In the genomic region with DNA sequence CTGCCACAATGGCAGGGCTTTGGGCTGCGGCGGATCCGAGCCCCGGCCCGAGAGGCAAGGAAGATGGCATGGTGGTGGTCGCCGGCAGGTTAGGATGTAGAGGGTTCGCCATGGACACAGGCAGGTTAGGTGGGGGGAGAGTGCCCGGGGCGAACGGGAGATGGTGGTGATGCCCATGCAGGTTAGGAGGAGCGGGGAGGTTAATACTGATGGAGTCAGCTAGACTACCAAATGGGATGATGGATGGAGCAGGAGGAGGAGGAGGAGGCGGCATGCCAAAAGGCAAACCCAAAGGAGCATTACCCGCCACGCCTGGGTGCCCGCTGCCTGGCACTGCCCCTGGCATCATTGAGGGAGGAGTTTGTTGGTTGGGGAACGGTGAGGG, we compare ENCODE assay signal across 1 cellular context.
TF ChIP-seq lines count a peak whose summit lies in the region.

No MANE protein-coding gene starts in this region.

TF ChIP-seq in WTC11, 78 proteins besides CTCF, POLR2A, EP300 and RAD21:
- TF ChIP-seq, protein P1, sequence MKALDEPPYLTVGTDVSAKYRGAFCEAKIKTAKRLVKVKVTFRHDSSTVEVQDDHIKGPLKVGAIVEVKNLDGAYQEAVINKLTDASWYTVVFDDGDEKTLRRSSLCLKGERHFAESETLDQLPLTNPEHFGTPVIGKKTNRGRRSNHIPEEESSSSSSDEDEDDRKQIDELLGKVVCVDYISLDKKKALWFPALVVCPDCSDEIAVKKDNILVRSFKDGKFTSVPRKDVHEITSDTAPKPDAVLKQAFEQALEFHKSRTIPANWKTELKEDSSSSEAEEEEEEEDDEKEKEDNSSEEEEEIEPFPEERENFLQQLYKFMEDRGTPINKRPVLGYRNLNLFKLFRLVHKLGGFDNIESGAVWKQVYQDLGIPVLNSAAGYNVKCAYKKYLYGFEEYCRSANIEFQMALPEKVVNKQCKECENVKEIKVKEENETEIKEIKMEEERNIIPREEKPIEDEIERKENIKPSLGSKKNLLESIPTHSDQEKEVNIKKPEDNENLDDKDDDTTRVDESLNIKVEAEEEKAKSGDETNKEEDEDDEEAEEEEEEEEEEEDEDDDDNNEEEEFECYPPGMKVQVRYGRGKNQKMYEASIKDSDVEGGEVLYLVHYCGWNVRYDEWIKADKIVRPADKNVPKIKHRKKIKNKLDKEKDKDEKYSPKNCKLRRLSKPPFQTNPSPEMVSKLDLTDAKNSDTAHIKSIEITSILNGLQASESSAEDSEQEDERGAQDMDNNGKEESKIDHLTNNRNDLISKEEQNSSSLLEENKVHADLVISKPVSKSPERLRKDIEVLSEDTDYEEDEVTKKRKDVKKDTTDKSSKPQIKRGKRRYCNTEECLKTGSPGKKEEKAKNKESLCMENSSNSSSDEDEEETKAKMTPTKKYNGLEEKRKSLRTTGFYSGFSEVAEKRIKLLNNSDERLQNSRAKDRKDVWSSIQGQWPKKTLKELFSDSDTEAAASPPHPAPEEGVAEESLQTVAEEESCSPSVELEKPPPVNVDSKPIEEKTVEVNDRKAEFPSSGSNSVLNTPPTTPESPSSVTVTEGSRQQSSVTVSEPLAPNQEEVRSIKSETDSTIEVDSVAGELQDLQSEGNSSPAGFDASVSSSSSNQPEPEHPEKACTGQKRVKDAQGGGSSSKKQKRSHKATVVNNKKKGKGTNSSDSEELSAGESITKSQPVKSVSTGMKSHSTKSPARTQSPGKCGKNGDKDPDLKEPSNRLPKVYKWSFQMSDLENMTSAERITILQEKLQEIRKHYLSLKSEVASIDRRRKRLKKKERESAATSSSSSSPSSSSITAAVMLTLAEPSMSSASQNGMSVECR (CRISPR knock-in tag; IDR thresholded peaks at IDR 0.05; ENCODE audit: borderline replicate concordance): no peak
- no peak for TF ChIP-seq ESRRA (CRISPR knock-in tag; IDR thresholded peaks at IDR 0.05; ENCODE audit: borderline replicate concordance)
- peak; percentile 6; the same call in 1 of the 2 replicates for TF ChIP-seq NFATC4 (CRISPR knock-in tag; IDR thresholded peaks at IDR 0.05)
- TF ChIP-seq, protein P2, sequence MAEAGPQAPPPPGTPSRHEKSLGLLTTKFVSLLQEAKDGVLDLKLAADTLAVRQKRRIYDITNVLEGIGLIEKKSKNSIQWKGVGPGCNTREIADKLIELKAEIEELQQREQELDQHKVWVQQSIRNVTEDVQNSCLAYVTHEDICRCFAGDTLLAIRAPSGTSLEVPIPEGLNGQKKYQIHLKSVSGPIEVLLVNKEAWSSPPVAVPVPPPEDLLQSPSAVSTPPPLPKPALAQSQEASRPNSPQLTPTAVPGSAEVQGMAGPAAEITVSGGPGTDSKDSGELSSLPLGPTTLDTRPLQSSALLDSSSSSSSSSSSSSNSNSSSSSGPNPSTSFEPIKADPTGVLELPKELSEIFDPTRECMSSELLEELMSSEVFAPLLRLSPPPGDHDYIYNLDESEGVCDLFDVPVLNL (CRISPR knock-in tag; IDR thresholded peaks at IDR 0.05; ENCODE audit: borderline replicate concordance, low read depth): no peak
- TF ChIP-seq ZBTB21 (CRISPR knock-in tag; IDR thresholded peaks at IDR 0.05; ENCODE audit: borderline replicate concordance): no peak
- TF ChIP-seq, protein P3, sequence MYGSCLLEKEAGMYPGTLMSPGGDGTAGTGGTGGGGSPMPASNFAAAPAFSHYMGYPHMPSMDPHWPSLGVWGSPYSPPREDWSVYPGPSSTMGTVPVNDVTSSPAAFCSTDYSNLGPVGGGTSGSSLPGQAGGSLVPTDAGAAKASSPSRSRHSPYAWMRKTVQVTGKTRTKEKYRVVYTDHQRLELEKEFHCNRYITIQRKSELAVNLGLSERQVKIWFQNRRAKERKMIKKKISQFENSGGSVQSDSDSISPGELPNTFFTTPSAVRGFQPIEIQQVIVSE (CRISPR knock-in tag; IDR thresholded peaks at IDR 0.05; ENCODE audit: borderline replicate concordance): no peak
- TF ChIP-seq CBFB (CRISPR knock-in tag; IDR thresholded peaks at IDR 0.05; ENCODE audit: low read depth): no peak
- TF ChIP-seq ZNF219 (CRISPR knock-in tag; IDR thresholded peaks at IDR 0.05; ENCODE audit: borderline replicate concordance): no peak
- TF ChIP-seq SP1 (CRISPR knock-in tag; conservative IDR thresholded peaks at IDR 0.05): no peak
- no peak for TF ChIP-seq EMX1 (CRISPR knock-in tag; IDR thresholded peaks at IDR 0.05)
- TF ChIP-seq NFE2L1 (CRISPR knock-in tag; IDR thresholded peaks at IDR 0.05): no peak
- TF ChIP-seq, protein P4, sequence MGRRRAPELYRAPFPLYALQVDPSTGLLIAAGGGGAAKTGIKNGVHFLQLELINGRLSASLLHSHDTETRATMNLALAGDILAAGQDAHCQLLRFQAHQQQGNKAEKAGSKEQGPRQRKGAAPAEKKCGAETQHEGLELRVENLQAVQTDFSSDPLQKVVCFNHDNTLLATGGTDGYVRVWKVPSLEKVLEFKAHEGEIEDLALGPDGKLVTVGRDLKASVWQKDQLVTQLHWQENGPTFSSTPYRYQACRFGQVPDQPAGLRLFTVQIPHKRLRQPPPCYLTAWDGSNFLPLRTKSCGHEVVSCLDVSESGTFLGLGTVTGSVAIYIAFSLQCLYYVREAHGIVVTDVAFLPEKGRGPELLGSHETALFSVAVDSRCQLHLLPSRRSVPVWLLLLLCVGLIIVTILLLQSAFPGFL (CRISPR knock-in tag; IDR thresholded peaks at IDR 0.05; ENCODE audit: borderline replicate concordance): no peak
- TF ChIP-seq ETV6 (CRISPR knock-in tag; IDR thresholded peaks at IDR 0.05): no peak
- no peak for TF ChIP-seq FOXJ3 (CRISPR knock-in tag; IDR thresholded peaks at IDR 0.05; ENCODE audit: borderline replicate concordance)
- no peak for TF ChIP-seq GTF2I (CRISPR knock-in tag; conservative IDR thresholded peaks at IDR 0.05)
- peak; percentile 50; the same call in 1 of the 2 replicates for TF ChIP-seq PRRX2 (CRISPR knock-in tag; IDR thresholded peaks at IDR 0.05)
